In genomic region chr19:2474232-2475017, GRCh38 we compare ENCODE assay signal across 8 cellular contexts. TPM values are rescaled to one million over a fixed set of nuclear protein-coding genes. Genes with fewer than 3 reads are reported as not detected.
DNase-seq lines count a peak whose midpoint lies in the region; ATAC-seq and TF ChIP-seq lines count a peak whose summit lies in the region.

No MANE protein-coding gene starts in this region.

- ATAC-seq in GM23338 = peak; percentile 35
- ATAC-seq in T-helper 17 cell = peak; percentile 49

- H3F3A ChIP-seq in GM23338 (replicated peaks; ENCODE audit: low read depth) = peaks cover 15% of the 10 kb centered on the region; the same call in 1 of the 2 replicates

- H3K4me2 ChIP-seq in GM23338 = peak overlapping the region; percentile 80

- H3K27me3 Mint-ChIP-seq in Calu3 (ENCODE audit: unreplicated experiment) (peaks cover 11% of the 10 kb centered on the region), GM23338 (ENCODE audit: insufficient read depth, low read depth, poor library complexity) (peaks cover 46% of the 10 kb centered on the region), T-helper 17 cell (no peaks in the 10 kb centered on the region)

- no peaks in the 10 kb centered on the region for H3K9me2 ChIP-seq in GM23338 (ENCODE audit: insufficient read depth)

- H3K4me3 Mint-ChIP-seq in Calu3 (ENCODE audit: low read depth, unreplicated experiment) = peak overlapping the region; percentile 95
- peak overlapping the region; percentile 57; the same call in 2 of the 3 replicates for H3K4me3 Mint-ChIP-seq in GM23338
- H3K4me3 Mint-ChIP-seq in T-helper 17 cell = peak overlapping the region; percentile 96

- H3K4me1 ChIP-seq in GM23338 (ENCODE audit: insufficient read depth) (peaks cover 14% of the 10 kb centered on the region; the same call in 1 of the 2 replicates), vagina (peaks cover 38% of the 10 kb centered on the region)

- peaks cover 16% of the 10 kb centered on the region for H3K4me1 Mint-ChIP-seq in Calu3 (ENCODE audit: low read depth, unreplicated experiment)
- H3K4me1 Mint-ChIP-seq in GM23338 = peaks cover 21% of the 10 kb centered on the region; the same call in 2 of the 3 replicates
- H3K4me1 Mint-ChIP-seq in T-helper 17 cell = peaks cover 25% of the 10 kb centered on the region

- H3K79me2 ChIP-seq in GM23338 (replicated peaks; ENCODE audit: insufficient read depth) = peaks cover 8% of the 10 kb centered on the region; the same call in 1 of the 2 replicates

- TF ChIP-seq CTCF in Calu3 (IDR thresholded peaks at IDR 0.05; ENCODE audit: unreplicated experiment) = peak; percentile 78
- peak; percentile 82 to 99 for TF ChIP-seq CTCF in GM23338 (conservative IDR thresholded peaks at IDR 0.05; ENCODE audit: low read depth in 2 of 2)
- TF ChIP-seq CTCF in vagina (IDR thresholded peaks at IDR 0.05) = peak; percentile 97

- BruUV-seq in Calu3 (replicated peaks; lab: Mats Ljungman, UMichigan) = no TSS peak

- CTCF ChIA-PET in Calu3 (lab: Charles Lee) = interaction anchor here (0.6 to 4.3 kb wide), 4 partner anchors 104 to 137 kb away, joined by 3 to 61 read pairs (median 4); no protein-coding TSS in a partner anchor

- no peak overlapping the region for H2AFZ ChIP-seq in GM23338

- H3K27ac ChIP-seq in GM23338 (ENCODE audit: low read depth) = no peak overlapping the region
- H3K27ac ChIP-seq in vagina = peak overlapping the region; percentile 85

- TF ChIP-seq POLR2A in vagina (IDR thresholded peaks at IDR 0.05) = no peak

- DNase-seq in Calu3 (peak; percentile 87), GM23338 (ENCODE audit: low spot score) (peak; percentile 95), NCI-H1048 (lab: John Stamatoyannopoulos, UW) (peak; percentile 70), T-helper 17 cell (peak; percentile 79 to 85 (median 83)), anterior cingulate cortex (lab: John Stamatoyannopoulos, UW) (peak in 57 of 58 donors; percentile 16 to 86 (median 68)), hepatic stellate cell (ENCODE audit: low spot score) (peak; percentile 90), retina (peak; percentile 96), vagina (ENCODE audit: extremely low spot score in 2 of 2) (no peak)

- H3K27ac Mint-ChIP-seq in Calu3 (ENCODE audit: unreplicated experiment) (no peak overlapping the region), GM23338 (no peak overlapping the region), T-helper 17 cell (peak overlapping the region; percentile 95)

- peak overlapping the region; percentile 99 for H3K4me3 ChIP-seq in GM23338
- peak overlapping the region; percentile 62 to 98 for H3K4me3 ChIP-seq in vagina

- intact Hi-C loops in Calu3 (cut with micrococcal nuclease; ENCODE audit: unreplicated experiment) (loop anchor here (5.0 kb wide), 1 partner anchor 68 kb away; no protein-coding TSS in a partner anchor), vagina (cut with DNase I) (loop anchor here (1.0 to 2.0 kb wide), 2 partner anchors 105 to 136 kb away; no protein-coding TSS in a partner anchor)

- H3K9me3 ChIP-seq in T-helper 17 cell (ENCODE audit: control insufficient read depth, low read length, poor library complexity, severe bottlenecking) (no peaks in the 10 kb centered on the region), vagina (no peaks in the 10 kb centered on the region)

- H4K20me1 ChIP-seq in GM23338 (replicated peaks; ENCODE audit: insufficient read depth) = peaks cover 8% of the 10 kb centered on the region

- H3K9me3 Mint-ChIP-seq in Calu3 (ENCODE audit: low read depth, unreplicated experiment) (no peaks in the 10 kb centered on the region), GM23338 (no peaks in the 10 kb centered on the region)

- H3K36me3 ChIP-seq in GM23338 (ENCODE audit: insufficient read depth) (no peaks in the 10 kb centered on the region), vagina (no peaks in the 10 kb centered on the region)

- H3K36me3 Mint-ChIP-seq in Calu3 (ENCODE audit: insufficient read depth, unreplicated experiment) (peaks cover 44% of the 10 kb centered on the region), GM23338 (ENCODE audit: low read depth) (peaks cover 7% of the 10 kb centered on the region; the same call in 2 of the 3 replicates), T-helper 17 cell (ENCODE audit: low read depth) (peaks cover 5% of the 10 kb centered on the region)

- peaks cover 38% of the 10 kb centered on the region for H3K27me3 ChIP-seq in GM23338 (ENCODE audit: insufficient read depth)
- no peaks in the 10 kb centered on the region for H3K27me3 ChIP-seq in vagina

TF ChIP-seq in GM23338, 12 proteins besides CTCF, POLR2A, EP300 and RAD21 (continues in another document):
- no peak for TF ChIP-seq EZH2 (IDR thresholded peaks at IDR 0.05; ENCODE audit: low read depth, unreplicated experiment)
- peak; percentile 53; the same call in 1 of the 2 replicates for TF ChIP-seq ETS1 (IDR thresholded peaks at IDR 0.05)
- no peak for TF ChIP-seq NANOG (IDR thresholded peaks at IDR 0.05; ENCODE audit: borderline replicate concordance)
- TF ChIP-seq EZH2phosphoT487 (IDR thresholded peaks at IDR 0.05; ENCODE audit: unreplicated experiment) = no peak
- TF ChIP-seq CREB1 (CRISPR knock-in tag; IDR thresholded peaks at IDR 0.05; ENCODE audit: low read depth) = 0 out of 2 replicates have a peak, but pooled peaks have one; percentile 55
- TF ChIP-seq ZNF331 (CRISPR knock-in tag; IDR thresholded peaks at IDR 0.05; ENCODE audit: low read depth) = no peak
- no peak for TF ChIP-seq ZNF114 (CRISPR knock-in tag; IDR thresholded peaks at IDR 0.05)
- no peak for TF ChIP-seq REST (IDR thresholded peaks at IDR 0.05; ENCODE audit: unreplicated experiment)

RNA-seq across cellular contexts. Expression of gene GADD45B, which starts 1.5 kb away (rescaled TPM):
- total RNA-seq in Calu3 (2022) (26.3 and 36.5 TPM in 2 replicates), T-helper 17 cell (100 to 1,000 TPM; 120 to 135 TPM), vagina (181 TPM)
- total RNA-seq in GM23338 (2014; rRNA removed; shearing (Covaris generic)) = 12.3 and 15.2 TPM in 2 replicates
- 15.8 and 16.6 TPM in 2 replicates for polyA plus RNA-seq in GM23338 (2016; fragmentation: Nextera tagmentation; extraction: Ambion mirVana)

RNA-seq across cellular contexts. Expression of gene LMNB2, which starts 17.7 kb away (rescaled TPM):
- total RNA-seq in Calu3 (2022) (88.0 and 109 TPM in 2 replicates), T-helper 17 cell (10 to 100 TPM; 13.1 to 16.0 TPM), vagina (41.0 TPM)
- total RNA-seq in GM23338 (2014; rRNA removed; shearing (Covaris generic)) = 190 and 255 TPM in 2 replicates
- polyA plus RNA-seq in GM23338 (2016; fragmentation: Nextera tagmentation; extraction: Ambion mirVana) = 40.1 and 40.9 TPM in 2 replicates

RNA-seq across cellular contexts. Expression of gene TIMM13, which starts 47.0 kb away (rescaled TPM):
- total RNA-seq in Calu3 (2022) (75.8 and 81.8 TPM in 2 replicates), T-helper 17 cell (10 to 100 TPM; 22.3 to 27.8 TPM), vagina (20.9 TPM)
- total RNA-seq in GM23338 (2014; rRNA removed; shearing (Covaris generic)) = 118 and 140 TPM in 2 replicates
- 347 TPM in 2 replicates for polyA plus RNA-seq in GM23338 (2016; fragmentation: Nextera tagmentation; extraction: Ambion mirVana)

Comparison
In these comparisons a context has a peak if more than half of its experiments do, and no peak if none do; other contexts are left out.
1. DNase-seq: peak in Calu3 (single experiment), GM23338 (single experiment), NCI-H1048 (single experiment), T-helper 17 cell (3 of 3), anterior cingulate cortex (57 of 58), hepatic stellate cell (single experiment) and retina (single experiment); none in vagina (0 of 2).
2. Peak in every context shown above with its lines, with median percentiles within 50 percentile points of each other: H3K4me3 Mint-ChIP-seq and CTCF ChIP-seq.